ENCODE assay signal across 27 cellular contexts in genomic region chr7:18614841-18615240, GRCh38.
"Had no signal": no experiment of that assay in that cellular context is flagged by ENCODE, and none has a peak within 500 bp of the region (broad histone marks: within the 10 kb centered on the region; RNA-seq: fewer than 3 reads in every experiment).

No MANE protein-coding gene starts in this region.

- H3K4me3 ChIP-seq: adrenal gland, body of pancreas, colonic mucosa, esophagus squamous epithelium, gastroesophageal sphincter, heart right ventricle had no signal

- H3K4me1 ChIP-seq: adrenal gland, body of pancreas, colonic mucosa, esophagus squamous epithelium, gastroesophageal sphincter had no signal

- H3K9me3 Mint-ChIP-seq: activated CD8-positive, alpha-beta T cell treated with anti-CD3 and anti-CD28 coated beads for 36 hours; activated naive CD4-positive, alpha-beta T cell treated with anti-CD3 and anti-CD28 coated beads for 36 hours; activated naive CD8-positive, alpha-beta T cell treated with anti-CD3 and anti-CD28 coated beads for 36 hours; activated T-cell treated with anti-CD3 and anti-CD28 coated beads, Interleukin-2, amount 50 U/mL, for 4 hours; activated T-helper 1 cell treated with anti-CD3 and anti-CD28 coated beads, Interleukin-12 subunit alpha, Interleukin-12 subunit beta, Interleukin-2, Interleukin-4 antibody, amounts not matched to agents 30 ng/mL and 10 ng/mL and 1 ng/mL, durations not matched to agents 14 hours and 24 hours and 36 hours; activated T-helper 2 cell treated with anti-CD3 and anti-CD28 coated beads, Interferon-gamma antibody, Interleukin-2, Interleukin-4, amounts not matched to agents 10 μg/mL and 5 μg/mL and 100 μg/mL, durations not matched to agents 14 hours and 24 hours and 36 hours had no signal

- ATAC-seq: activated CD8-positive, alpha-beta T cell treated with anti-CD3 and anti-CD28 coated beads for 36 hours; activated naive CD8-positive, alpha-beta T cell treated with anti-CD3 and anti-CD28 coated beads, Interleukin-2, amount 50 U/mL, for 24 hours; activated T-cell treated with anti-CD3 and anti-CD28 coated beads, Interleukin-2, amount 50 U/mL, for 4 hours; body of pancreas; gastroesophageal sphincter; heart right ventricle had no signal

- H3K4me3 Mint-ChIP-seq: activated CD8-positive, alpha-beta T cell treated with anti-CD3 and anti-CD28 coated beads for 36 hours; activated naive CD4-positive, alpha-beta T cell treated with anti-CD3 and anti-CD28 coated beads for 36 hours; activated naive CD4-positive, alpha-beta T cell treated with anti-CD3 and anti-CD28 coated beads, Interleukin-2, amount 50 U/mL, for 24 hours; activated naive CD8-positive, alpha-beta T cell treated with anti-CD3 and anti-CD28 coated beads for 36 hours; activated naive CD8-positive, alpha-beta T cell treated with anti-CD3 and anti-CD28 coated beads, Interleukin-2, amount 50 U/mL, for 24 hours; activated T-cell treated with anti-CD3 and anti-CD28 coated beads, Interleukin-2, amount 50 U/mL, for 4 hours; activated T-helper 1 cell treated with anti-CD3 and anti-CD28 coated beads, Interleukin-12 subunit alpha, Interleukin-12 subunit beta, Interleukin-2, Interleukin-4 antibody, amounts not matched to agents 30 ng/mL and 10 ng/mL and 1 ng/mL, durations not matched to agents 14 hours and 24 hours and 36 hours had no signal

- H3K36me3 Mint-ChIP-seq: activated naive CD4-positive, alpha-beta T cell treated with anti-CD3 and anti-CD28 coated beads, Interleukin-2, amount 50 U/mL, for 24 hours; activated naive CD8-positive, alpha-beta T cell treated with anti-CD3 and anti-CD28 coated beads for 36 hours had no signal

- H3K4me1 Mint-ChIP-seq: activated naive CD4-positive, alpha-beta T cell treated with anti-CD3 and anti-CD28 coated beads, Interleukin-2, amount 50 U/mL, for 24 hours; activated naive CD8-positive, alpha-beta T cell treated with anti-CD3 and anti-CD28 coated beads for 36 hours had no signal

- H3K27me3 Mint-ChIP-seq: activated CD8-positive, alpha-beta T cell treated with anti-CD3 and anti-CD28 coated beads for 36 hours; activated naive CD4-positive, alpha-beta T cell treated with anti-CD3 and anti-CD28 coated beads, Interleukin-2, amount 50 U/mL, for 24 hours; activated naive CD8-positive, alpha-beta T cell treated with anti-CD3 and anti-CD28 coated beads for 36 hours; activated naive CD8-positive, alpha-beta T cell treated with anti-CD3 and anti-CD28 coated beads, Interleukin-2, amount 50 U/mL, for 24 hours had no signal

- H3K27ac Mint-ChIP-seq: activated CD8-positive, alpha-beta T cell treated with anti-CD3 and anti-CD28 coated beads for 36 hours; activated naive CD4-positive, alpha-beta T cell treated with anti-CD3 and anti-CD28 coated beads for 36 hours; activated naive CD4-positive, alpha-beta T cell treated with anti-CD3 and anti-CD28 coated beads, Interleukin-2, amount 50 U/mL, for 24 hours; activated naive CD8-positive, alpha-beta T cell treated with anti-CD3 and anti-CD28 coated beads for 36 hours; activated naive CD8-positive, alpha-beta T cell treated with anti-CD3 and anti-CD28 coated beads, Interleukin-2, amount 50 U/mL, for 24 hours; activated T-helper 1 cell treated with anti-CD3 and anti-CD28 coated beads, Interleukin-12 subunit alpha, Interleukin-12 subunit beta, Interleukin-2, Interleukin-4 antibody, amounts not matched to agents 30 ng/mL and 10 ng/mL and 1 ng/mL, durations not matched to agents 14 hours and 24 hours and 36 hours; activated T-helper 2 cell treated with anti-CD3 and anti-CD28 coated beads, Interferon-gamma antibody, Interleukin-2, Interleukin-4, amounts not matched to agents 10 μg/mL and 5 μg/mL and 100 μg/mL, durations not matched to agents 14 hours and 24 hours and 36 hours had no signal

- H3K36me3 ChIP-seq: adrenal gland, colonic mucosa, esophagus squamous epithelium had no signal

- FAIRE-seq: endothelial cell of umbilical vein had no signal

- H3K27ac ChIP-seq: adrenal gland, body of pancreas, colonic mucosa, epithelial cell of prostate, esophagus squamous epithelium, gastroesophageal sphincter, heart right ventricle had no signal

- DNase-seq: activated CD4-positive, alpha-beta T cell treated with anti-CD3 and anti-CD28 coated beads for 48 hours; activated CD4-positive, alpha-beta T cell treated with anti-CD3 and anti-CD28 coated beads, Interleukin-2, amount 50 U/mL, for 1 hour; activated CD4-positive, alpha-beta T cell treated with anti-CD3 and anti-CD28 coated beads, Interleukin-2, amount 50 U/mL, for 48 hours; activated CD8-positive, alpha-beta memory T cell treated with anti-CD3 and anti-CD28 coated beads for 24 hours; activated CD8-positive, alpha-beta T cell treated with anti-CD3 and anti-CD28 coated beads for 36 hours; activated effector memory CD4-positive, alpha-beta T cell treated with anti-CD3 and anti-CD28 coated beads, Interleukin-2, amount 50 U/mL, for 16 hours; activated naive CD4-positive, alpha-beta T cell treated with anti-CD3 and anti-CD28 coated beads for 36 hours; activated naive CD8-positive, alpha-beta T cell treated with anti-CD3 and anti-CD28 coated beads for 36 hours; activated naive CD8-positive, alpha-beta T cell treated with anti-CD3 and anti-CD28 coated beads, Interleukin-2, amount 50 U/mL, for 24 hours; activated T-cell treated with anti-CD3 and anti-CD28 coated beads, Interleukin-2, amount 50 U/mL, for 4 hours; adrenal gland; amygdala; aorta; body of pancreas; caudate nucleus; colonic mucosa; effector CD8-positive, alpha-beta T cell; esophagus squamous epithelium; foreskin melanocyte; heart right ventricle; T-helper 2 cell had no signal

- H3K27me3 ChIP-seq: adrenal gland, body of pancreas, colonic mucosa, esophagus squamous epithelium, gastroesophageal sphincter, heart right ventricle had no signal
